19 cellular contexts compared by ENCODE assay signal in the genomic region with DNA sequence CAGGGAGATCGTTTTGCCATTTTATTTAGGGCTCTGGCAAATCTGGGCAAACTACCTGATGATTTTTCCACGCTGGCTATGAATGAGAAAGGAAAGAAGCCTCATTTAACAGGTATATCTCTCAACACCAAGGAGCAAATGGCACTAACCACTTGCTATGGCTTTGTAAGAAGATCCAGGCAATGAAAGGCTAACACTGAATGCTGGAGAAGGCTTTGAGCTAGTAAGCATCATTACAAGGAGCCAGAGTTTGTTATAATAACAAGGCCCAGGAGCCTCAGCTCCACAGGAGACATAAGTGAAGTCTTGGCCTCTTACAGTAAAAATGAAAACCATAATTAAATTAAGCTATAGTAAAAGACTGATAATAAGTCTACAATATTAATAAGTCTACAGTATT.
DNase-seq lines count a peak whose midpoint lies in the region; ATAC-seq and TF ChIP-seq lines count a peak whose summit lies in the region.
"Had no signal": no experiment of that assay in that cellular context is flagged by ENCODE, and none has a peak within 500 bp of the region (broad histone marks: within the 10 kb centered on the region; RNA-seq: fewer than 3 reads in every experiment).

No MANE protein-coding gene starts in this region.

- H3K4me3 Mint-ChIP-seq in glutamatergic neuron (ENCODE audit: unreplicated experiment), result no peak overlapping the region
- H3K4me3 Mint-ChIP-seq: CD14-positive monocyte had no signal

- peak overlapping the region in 1 of 2 experiments; percentile 30; a peak in 2 of 4 replicates for H3K27ac ChIP-seq in SK-N-SH (ENCODE audit: low read depth in 2 of 2, low read length in 1 of 2)
- 0 out of 2 replicates have a peak overlapping the region, but pooled peaks have one; percentile 0 for H3K27ac ChIP-seq in PC-9
- H3K27ac ChIP-seq: A549, Peyer's patch had no signal

- H4K20me1 ChIP-seq in SK-N-SH (ENCODE audit: insufficient read depth) (no peaks in the 10 kb centered on the region), PC-9 (ENCODE audit: insufficient read depth) (peaks cover 6% of the 10 kb centered on the region; the same call in 1 of the 2 replicates)

- POLR2A ChIA-PET in SK-N-SH (lab: Yijun Ruan, JAX), result no interaction called here
- POLR2A ChIA-PET in PC-9 (lab: Charles Lee; ENCODE audit: unreplicated experiment), result no interaction called here

- no peak overlapping the region for H3K4me3 ChIP-seq in SK-N-SH (ENCODE audit: low read depth in 2 of 2, low read length in 1 of 2)
- no peak overlapping the region for H3K4me3 ChIP-seq in PC-9
- H3K4me3 ChIP-seq: A549, MG63, Peyer's patch had no signal

- H3K4me1 ChIP-seq in SK-N-SH (ENCODE audit: control insufficient read depth in 1 of 2, insufficient read depth in 2 of 2, low read depth in 1 of 2, low read length in 1 of 2), result peaks cover 0 to 36% of the 10 kb centered on the region in 2 experiments; a peak in 3 of 4 replicates
- peaks cover 11% of the 10 kb centered on the region for H3K4me1 ChIP-seq in PC-9 (replicated peaks; ENCODE audit: insufficient read depth)
- H3K4me1 ChIP-seq: A549, Peyer's patch had no signal

- peak overlapping the region; percentile 50 for H3K27ac Mint-ChIP-seq in glutamatergic neuron (ENCODE audit: unreplicated experiment)

- H3K9ac ChIP-seq in SK-N-SH, result no peak overlapping the region

- no peaks in the 10 kb centered on the region for H3K27me3 ChIP-seq in SK-N-SH (ENCODE audit: insufficient read depth)
- H3K27me3 ChIP-seq in PC-9 (ENCODE audit: insufficient read depth, low read depth), result no peaks in the 10 kb centered on the region
- H3K27me3 ChIP-seq: MG63, Peyer's patch had no signal

- no peaks in the 10 kb centered on the region for H3K27me3 Mint-ChIP-seq in glutamatergic neuron (ENCODE audit: unreplicated experiment)

- H3K9me3 ChIP-seq in SK-N-SH (no peaks in the 10 kb centered on the region), PC-9 (ENCODE audit: insufficient read depth, low read depth) (no peaks in the 10 kb centered on the region)
- H3K9me3 ChIP-seq: A549, MG63, Peyer's patch had no signal

- BruUV-seq in PC-9 (replicated peaks; lab: Mats Ljungman, UMichigan), result no TSS peak

- H3F3A ChIP-seq in SK-N-SH (replicated peaks; ENCODE audit: insufficient read depth) (peaks cover 12% of the 10 kb centered on the region), PC-9 (ENCODE audit: insufficient read depth, low read depth) (no peaks in the 10 kb centered on the region; the same call in 1 of the 2 replicates)

- TF ChIP-seq CTCF in SK-N-SH (IDR thresholded peaks at IDR 0.05), result no peak
- no peak for TF ChIP-seq CTCF in PC-9 (conservative IDR thresholded peaks at IDR 0.05)
- no peak for TF ChIP-seq CTCF in glutamatergic neuron (IDR thresholded peaks at IDR 0.05; ENCODE audit: partially characterized antibody, unreplicated experiment)

- H3K4me2 ChIP-seq in SK-N-SH, result no peak overlapping the region
- H3K4me2 ChIP-seq in PC-9, result no peak overlapping the region
- H3K4me2 ChIP-seq: A549 had no signal

- TF ChIP-seq RAD21 in SK-N-SH (IDR thresholded peaks at IDR 0.05; ENCODE audit: low read length), result no peak

- intact Hi-C loops in PC-9 (cut with micrococcal nuclease; ENCODE audit: unreplicated experiment), result loop anchor here (5.0 kb wide), 1 partner anchor 36 kb away; no protein-coding TSS in a partner anchor
- intact Hi-C loops in cardiac septum (cut with DNase I), result no loop called here

- H2AFZ ChIP-seq in SK-N-SH (ENCODE audit: low read depth) (no peak overlapping the region), PC-9 (no peak overlapping the region)

- CTCF ChIA-PET in SK-N-SH (lab: Yijun Ruan, JAX), result interaction anchor here (1.3 to 2.1 kb wide), 3 partner anchors 14 to 112 kb away, joined by 3 to 9 read pairs (median 4); no protein-coding TSS in a partner anchor
- CTCF ChIA-PET in PC-9 (lab: Charles Lee), result interaction anchor here (0.8 kb wide), 1 partner anchor 124 kb away, joined by 7 read pairs; no protein-coding TSS in a partner anchor

- peak; percentile 75 for ATAC-seq in SK-N-SH treated with all-trans-retinoic acid at 6 μM for 48 hours
- no peak for ATAC-seq in GM18520 (IDR thresholded peaks at IDR 0.05; ENCODE audit: unreplicated experiment)
- ATAC-seq: A549, HCT116 had no signal

- H3K9me3 Mint-ChIP-seq in glutamatergic neuron (ENCODE audit: unreplicated experiment), result no peaks in the 10 kb centered on the region
- H3K9me3 Mint-ChIP-seq: CD14-positive monocyte had no signal

- no peaks in the 10 kb centered on the region for H3K4me1 Mint-ChIP-seq in glutamatergic neuron (ENCODE audit: low read depth, unreplicated experiment)
- H3K4me1 Mint-ChIP-seq: CD14-positive monocyte had no signal

- H3K9me2 ChIP-seq in SK-N-SH (no peaks in the 10 kb centered on the region), PC-9 (ENCODE audit: insufficient read depth) (no peaks in the 10 kb centered on the region)

- TF ChIP-seq EP300 in SK-N-SH (IDR thresholded peaks at IDR 0.05; ENCODE audit: borderline replicate concordance in 1 of 2, low read depth in 1 of 2, low read length in 1 of 2), result no peak

- no peaks in the 10 kb centered on the region for H3K36me3 Mint-ChIP-seq in glutamatergic neuron (ENCODE audit: unreplicated experiment)

- 87% methylated on average over 2 of the region's 2 CpGs for WGBS in SK-N-SH (ENCODE audit: low lambda C conversion rate)

- DNase-seq in SK-N-SH (no peak), PC-9 (no peak), glutamatergic neuron (no peak), smooth muscle cell of the brain vasculature (ENCODE audit: low read depth, low spot score) (peak; percentile 4), MV-4-11 (lab: John Stamatoyannopoulos, UW) (no peak), cardiac septum (ENCODE audit: low spot score) (no peak)
- DNase-seq: COR-L47, DMS153, MG63, NCI-H2029 treated with DMSO at 0.1 percent for 48 hours, NCI-H226, NCI-H748 treated with DMSO at 0.1 percent for 48 hours, Peyer's patch, Right ventricle myocardium superior had no signal

- H3K36me3 ChIP-seq in SK-N-SH (replicated peaks in 1 of 2; ENCODE audit: control insufficient read depth in 1 of 2, insufficient read depth in 2 of 2, low read length in 1 of 2), result peaks cover 28 to 36% of the 10 kb centered on the region in 2 experiments
- 0 out of 2 replicates have a peak, but pooled peaks cover 6% of the 10 kb centered on the region for H3K36me3 ChIP-seq in PC-9 (ENCODE audit: low read depth)
- H3K36me3 ChIP-seq: MG63, Peyer's patch had no signal

- H3K79me2 ChIP-seq in SK-N-SH (ENCODE audit: insufficient read depth) (no peaks in the 10 kb centered on the region), PC-9 (ENCODE audit: low read depth) (0 out of 2 replicates have a peak, but pooled peaks cover 3% of the 10 kb centered on the region)

TF ChIP-seq in SK-N-SH treated with all-trans-retinoic acid at 6 μM for 48 hours, 23 proteins besides CTCF, POLR2A, EP300 and RAD21:
- TF ChIP-seq ISL1 (CRISPR knock-in tag; IDR thresholded peaks at IDR 0.05) (peak; percentile 73), ZNF70 (CRISPR knock-in tag; IDR thresholded peaks at IDR 0.05) (no peak)

TF ChIP-seq in SK-N-SH, 30 proteins besides CTCF, POLR2A, EP300 and RAD21:
- TF ChIP-seq TEAD4 (IDR thresholded peaks at IDR 0.05; ENCODE audit: borderline replicate concordance, insufficient read depth) (no peak), FOXJ3 (CRISPR knock-in tag; IDR thresholded peaks at IDR 0.05) (no peak), RXRA (IDR thresholded peaks at IDR 0.05; ENCODE audit: borderline replicate concordance, low read depth) (no peak)
